Comparison of ENCODE assay signal across 27 cellular contexts in genomic region chr17:51287412-51287811, GRCh38.
"Had no signal": no experiment of that assay in that cellular context is flagged by ENCODE, and none has a peak within 500 bp of the region (broad histone marks: within the 10 kb centered on the region; RNA-seq: fewer than 3 reads in every experiment).

No MANE protein-coding gene starts in this region.

- H3K4me1 ChIP-seq: pancreas, psoas muscle, testis, uterus had no signal

- H3K27ac ChIP-seq: hepatocyte, pancreas, psoas muscle, testis, uterus, WERI-Rb-1 had no signal

- H3K4me3 Mint-ChIP-seq: activated naive CD8-positive, alpha-beta T cell treated with anti-CD3 and anti-CD28 coated beads for 36 hours; activated T-cell treated with anti-CD3 and anti-CD28 coated beads, Interleukin-2, amount 50 U/mL, for 72 hours; immature natural killer cell; nephron progenitor cell; T-cell had no signal

- H3K27me3 ChIP-seq: hepatocyte, pancreas, testis, uterus had no signal

- DNase-seq: activated CD4-positive, alpha-beta T cell treated with anti-CD3 and anti-CD28 coated beads for 1 hour; activated CD4-positive, alpha-beta T cell treated with anti-CD3 and anti-CD28 coated beads, Interleukin-2, amount 50 U/mL, for 4 hours; activated CD8-positive, alpha-beta memory T cell treated with anti-CD3 and anti-CD28 coated beads for 24 hours; activated CD8-positive, alpha-beta memory T cell treated with anti-CD3 and anti-CD28 coated beads, Interleukin-2, amount 50 U/mL, for 48 hours; activated gamma-delta T cell; activated naive CD8-positive, alpha-beta T cell treated with anti-CD3 and anti-CD28 coated beads for 36 hours; activated T-cell treated with anti-CD3 and anti-CD28 coated beads, Interleukin-2, amount 50 U/mL, for 72 hours; central memory CD4-positive, alpha-beta T cell; dermis blood vessel endothelial cell; effector CD8-positive, alpha-beta T cell; foreskin melanocyte; immature natural killer cell; kidney glomerular epithelial cell; left ventricle myocardium superior; mammary epithelial cell; nephron progenitor cell; pancreas; psoas muscle; right cardiac atrium; stimulated activated CD4-positive, alpha-beta T cell treated with anti-CD3 and anti-CD28 coated beads, Interleukin-4, amount 100 ng/mL, for 4 hours; T-cell; testis; trophoblast cell; uterus; WERI-Rb-1 had no signal

- ATAC-seq: activated T-cell treated with anti-CD3 and anti-CD28 coated beads, Interleukin-2, amount 50 U/mL, for 72 hours; esophagus mucosa; left ventricle myocardium superior; pancreas; psoas muscle; right cardiac atrium; T-cell had no signal

- H3K27ac Mint-ChIP-seq: activated naive CD8-positive, alpha-beta T cell treated with anti-CD3 and anti-CD28 coated beads for 36 hours; activated T-cell treated with anti-CD3 and anti-CD28 coated beads, Interleukin-2, amount 50 U/mL, for 72 hours; nephron progenitor cell had no signal

- H3K9me3 Mint-ChIP-seq: activated naive CD8-positive, alpha-beta T cell treated with anti-CD3 and anti-CD28 coated beads for 36 hours; activated T-cell treated with anti-CD3 and anti-CD28 coated beads, Interleukin-2, amount 50 U/mL, for 72 hours; immature natural killer cell; nephron progenitor cell; T-cell had no signal

- H3K4me1 Mint-ChIP-seq: immature natural killer cell, nephron progenitor cell had no signal

- H3K27me3 Mint-ChIP-seq: activated naive CD8-positive, alpha-beta T cell treated with anti-CD3 and anti-CD28 coated beads for 36 hours; T-cell had no signal

- H3K4me2 ChIP-seq: hepatocyte had no signal

- H2AFZ ChIP-seq: hepatocyte had no signal

- H3K9me3 ChIP-seq: pancreas, psoas muscle, testis, uterus had no signal

- H3K79me2 ChIP-seq: hepatocyte had no signal
